Comparison of ENCODE assay signal across 29 cellular contexts in the genomic region with DNA sequence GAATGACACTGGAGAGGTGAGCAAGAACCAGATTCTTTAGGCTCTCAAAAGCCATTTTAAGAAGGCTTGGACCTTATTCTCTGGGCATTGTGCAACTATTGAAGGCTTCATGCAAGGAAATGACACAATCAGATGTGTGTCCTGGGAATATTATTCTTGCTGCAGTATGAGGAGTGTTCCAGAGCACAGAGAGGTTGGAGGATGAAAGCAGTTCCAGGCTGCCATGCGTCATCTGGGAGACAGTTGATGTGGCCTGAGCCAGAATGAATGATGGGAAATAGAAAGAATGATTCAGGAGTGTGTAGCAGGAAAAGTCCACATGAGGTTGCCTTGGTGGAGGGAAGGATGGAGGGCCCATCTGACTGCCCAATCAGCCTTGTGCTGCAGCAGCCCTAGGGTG.
DNase-seq lines count a peak whose midpoint lies in the region; ATAC-seq and TF ChIP-seq lines count a peak whose summit lies in the region.
"Had no signal": no experiment of that assay in that cellular context is flagged by ENCODE, and none has a peak within 500 bp of the region (broad histone marks: within the 10 kb centered on the region; RNA-seq: fewer than 3 reads in every experiment).

No MANE protein-coding gene starts in this region.

- CTCF ChIA-PET in IMR-90 (lab: Yijun Ruan, JAX) = no interaction called here

- H3K27ac Mint-ChIP-seq in activated T-cell treated with anti-CD3 and anti-CD28 coated beads, Interleukin-2, amount 50 U/mL, for 72 hours = no peak overlapping the region
- H3K27ac Mint-ChIP-seq: activated naive CD8-positive, alpha-beta T cell; CD4-positive, CD25-positive, alpha-beta regulatory T cell; immature natural killer cell; mesothelial cell of epicardium; stimulated activated naive CD8-positive, alpha-beta T cell treated with anti-CD3 and anti-CD28 coated beads, Interleukin-15, amount 100 ng/mL, for 72 hours had no signal

- H3K4me3 ChIP-seq in IMR-90 (ENCODE audit: insufficient read depth, low read depth, low read length) (no peak overlapping the region), esophagus muscularis mucosa (no peak overlapping the region), skeletal muscle cell (ENCODE audit: low read depth, low read length) (no peak overlapping the region)
- H3K4me3 ChIP-seq: dorsolateral prefrontal cortex, prostate gland, thyroid gland had no signal

- BruUV-seq in IMR-90 (replicated peaks; lab: Mats Ljungman, UMichigan) = no TSS peak

- no peak overlapping the region for H2AK5ac ChIP-seq in IMR-90 (ENCODE audit: low read depth, low read length)

- no peaks in the 10 kb centered on the region for H3K27me3 Mint-ChIP-seq in activated T-cell treated with anti-CD3 and anti-CD28 coated beads, Interleukin-2, amount 50 U/mL, for 72 hours (ENCODE audit: low read depth)
- H3K27me3 Mint-ChIP-seq: activated naive CD8-positive, alpha-beta T cell; CD4-positive, CD25-positive, alpha-beta regulatory T cell; naive B cell; stimulated activated naive CD8-positive, alpha-beta T cell treated with anti-CD3 and anti-CD28 coated beads, Interleukin-15, amount 100 ng/mL, for 72 hours had no signal

- H2BK120ac ChIP-seq in IMR-90 (ENCODE audit: low read depth, low read length) = no peak overlapping the region

- H3K4me1 Mint-ChIP-seq in activated T-cell treated with anti-CD3 and anti-CD28 coated beads, Interleukin-2, amount 50 U/mL, for 72 hours (ENCODE audit: low read depth) = no peaks in the 10 kb centered on the region
- H3K4me1 Mint-ChIP-seq: immature natural killer cell, mesothelial cell of epicardium had no signal

- H3K9me3 Mint-ChIP-seq in activated T-cell treated with anti-CD3 and anti-CD28 coated beads, Interleukin-2, amount 50 U/mL, for 72 hours = no peaks in the 10 kb centered on the region
- H3K9me3 Mint-ChIP-seq: immature natural killer cell had no signal

- ATAC-seq in IMR-90 (ENCODE audit: low read depth) (no peak), left cardiac atrium (peak; percentile 84 to 87), HG02798 (IDR thresholded peaks at IDR 0.05; ENCODE audit: poor library complexity, unreplicated experiment) (no peak)
- ATAC-seq in activated T-cell treated with anti-CD3 and anti-CD28 coated beads, Interleukin-2, amount 50 U/mL, for 72 hours (replicated peaks in 1 of 2) = no peak
- ATAC-seq: foreskin keratinocyte; Panc1; stimulated activated naive CD8-positive, alpha-beta T cell treated with anti-CD3 and anti-CD28 coated beads, Interleukin-15, amount 100 ng/mL, for 72 hours had no signal

- no peaks in the 10 kb centered on the region for H3K9me1 ChIP-seq in IMR-90 (ENCODE audit: insufficient read depth, low read length)

- H3K23ac ChIP-seq in IMR-90 (ENCODE audit: low read depth, low read length) = no peak overlapping the region

- H2BK15ac ChIP-seq in IMR-90 (ENCODE audit: low read depth, low read length) = no peak overlapping the region

- dilution Hi-C loops in IMR-90 (cut with HindIII; ENCODE audit: low sequenced_read_pairs, unreplicated experiment) = no loop called here

- H3K27ac ChIP-seq in IMR-90 (ENCODE audit: insufficient read depth, low read length) (no peak overlapping the region), esophagus muscularis mucosa (replicated peaks in 1 of 4) (peak overlapping the region; percentile 39 to 55 (median 54))
- H3K27ac ChIP-seq: dorsolateral prefrontal cortex, foreskin keratinocyte, neutrophil, prostate gland had no signal

- no peaks in the 10 kb centered on the region for H3K36me3 Mint-ChIP-seq in activated T-cell treated with anti-CD3 and anti-CD28 coated beads, Interleukin-2, amount 50 U/mL, for 72 hours (ENCODE audit: insufficient read depth in 2 of 2)
- H3K36me3 Mint-ChIP-seq: CD4-positive, CD25-positive, alpha-beta regulatory T cell; naive B cell had no signal

- intact Hi-C loops in IMR-90 (cut with micrococcal nuclease) (no loop called here), esophagus muscularis mucosa (cut with DNase I) (no loop called here), left cardiac atrium (cut with DNase I) (loop anchor here in 1 of 2 donors (10.0 kb wide), 1 partner anchor 62 kb away; no protein-coding TSS in a partner anchor)

- no peaks in the 10 kb centered on the region for H4K20me1 ChIP-seq in IMR-90 (ENCODE audit: insufficient read depth, low read length)

- no peaks in the 10 kb centered on the region for H3K36me3 ChIP-seq in IMR-90 (ENCODE audit: control insufficient read depth, insufficient read depth, low read length)
- H3K36me3 ChIP-seq in esophagus muscularis mucosa = no peaks in the 10 kb centered on the region
- H3K36me3 ChIP-seq: neutrophil, prostate gland, thyroid gland had no signal

- no peak overlapping the region for H3K18ac ChIP-seq in IMR-90 (ENCODE audit: low read depth, low read length)

- H3K4me2 ChIP-seq in IMR-90 (ENCODE audit: low read depth, low read length) = no peak overlapping the region

- no peak overlapping the region for H4K8ac ChIP-seq in IMR-90 (ENCODE audit: low read depth in 2 of 2, low read length in 2 of 2)

- no peak overlapping the region for H3K4me3 Mint-ChIP-seq in activated T-cell treated with anti-CD3 and anti-CD28 coated beads, Interleukin-2, amount 50 U/mL, for 72 hours
- H3K4me3 Mint-ChIP-seq: activated naive CD8-positive, alpha-beta T cell; CD4-positive, CD25-positive, alpha-beta regulatory T cell; immature natural killer cell; mesothelial cell of epicardium; naive B cell; stimulated activated naive CD8-positive, alpha-beta T cell treated with anti-CD3 and anti-CD28 coated beads, Interleukin-15, amount 100 ng/mL, for 72 hours had no signal

- no peak overlapping the region for H3K9ac ChIP-seq in IMR-90 (ENCODE audit: low read depth, low read length)

- no peak overlapping the region for H2AK9ac ChIP-seq in IMR-90 (replicated peaks; ENCODE audit: low read depth, low read length, poor library complexity)

- no peak overlapping the region for H2BK20ac ChIP-seq in IMR-90 (ENCODE audit: low read depth, low read length)

- 88% methylated on average over 1 of the region's 1 CpG; no CpG with 5 or more reads in 1 of the 2 experiments for WGBS in IMR-90 (ENCODE audit: extremely low coverage in 2 of 2, insufficient read length in 1 of 2), 2 experiments
- 55% methylated on average over 1 of the region's 1 CpG for WGBS in esophagus muscularis mucosa

- H3K9me3 ChIP-seq in IMR-90 (ENCODE audit: control insufficient read depth, insufficient read depth, low read length) = no peaks in the 10 kb centered on the region
- H3K9me3 ChIP-seq in esophagus muscularis mucosa = peaks cover 0 to 3% (median 0%) of the 10 kb centered on the region in 4 donors
- H3K9me3 ChIP-seq: neutrophil, prostate gland, thyroid gland had no signal

- H4K91ac ChIP-seq in IMR-90 (ENCODE audit: insufficient read depth, low read depth, low read length) = no peak overlapping the region

- no peak overlapping the region for H3K56ac ChIP-seq in IMR-90 (ENCODE audit: extremely low read depth, insufficient read depth, low read length)

- TF ChIP-seq POLR2A in IMR-90 (IDR thresholded peaks at IDR 0.05; ENCODE audit: low read depth, low read length) = no peak
- TF ChIP-seq POLR2A in esophagus muscularis mucosa (IDR thresholded peaks at IDR 0.05; ENCODE audit: low read depth) = no peak

- no peak overlapping the region for H4K5ac ChIP-seq in IMR-90 (ENCODE audit: low read depth, low read length)

- H3K4ac ChIP-seq in IMR-90 (ENCODE audit: low read depth, low read length) = no peak overlapping the region

- no peak for TF ChIP-seq EP300 in esophagus muscularis mucosa (IDR thresholded peaks at IDR 0.05)

- TF ChIP-seq CTCF in IMR-90 (conservative IDR thresholded peaks at IDR 0.05; ENCODE audit: low read depth, low read length) (no peak), esophagus muscularis mucosa (IDR thresholded peaks at IDR 0.05) (no peak)

- H3K4me1 ChIP-seq in IMR-90 (ENCODE audit: control insufficient read depth, insufficient read depth, low read length) = no peaks in the 10 kb centered on the region
- H3K4me1 ChIP-seq in esophagus muscularis mucosa = peaks cover 0 to 10% (median 3%) of the 10 kb centered on the region in 4 donors
- H3K4me1 ChIP-seq: foreskin keratinocyte, prostate gland had no signal

- DNase-seq in IMR-90 = peak; percentile 26
- DNase-seq in esophagus muscularis mucosa (ENCODE audit: extremely low spot score) = peak; percentile 92
- DNase-seq in left cardiac atrium = peak; percentile 62
- peak; percentile 94 for DNase-seq in skeletal muscle cell (ENCODE audit: low read depth)
- DNase-seq in activated T-cell treated with anti-CD3 and anti-CD28 coated beads, Interleukin-2, amount 50 U/mL, for 72 hours = no peak
- no peak for DNase-seq in islet precursor cell
- DNase-seq in DMS 273 treated with DMSO at 0.1 percent for 48 hours (lab: John Stamatoyannopoulos, UW) = no peak
- DNase-seq: activated CD4-positive, alpha-beta T cell treated with anti-CD3 and anti-CD28 coated beads, Interleukin-2, amount 50 U/mL, for 48 hours; activated CD4-positive, CD25-positive, alpha-beta regulatory T cell; activated CD8-positive, alpha-beta memory T cell treated with anti-CD3 and anti-CD28 coated beads, Interleukin-2, amount 50 U/mL, for 48 hours; CD4-positive, CD25-positive, alpha-beta regulatory T cell; dorsolateral prefrontal cortex; foreskin keratinocyte; hypothalamus; immature natural killer cell; naive B cell; NCI-H1105; NCI-H2029; NCI-H526 treated with DMSO at 0.1 percent for 48 hours; SIG-M5; small intestine; stimulated activated naive CD8-positive, alpha-beta T cell treated with anti-CD3 and anti-CD28 coated beads, Interleukin-15, amount 100 ng/mL, for 72 hours; thyroid gland had no signal

- in situ Hi-C loops in IMR-90 (cut with MboI; ENCODE audit: low sequenced_read_pairs) = no loop called here

- H2BK5ac ChIP-seq in IMR-90 (ENCODE audit: low read depth, low read length, poor library complexity, severe bottlenecking) = no peak overlapping the region

- no peaks in the 10 kb centered on the region for H3K79me1 ChIP-seq in IMR-90 (ENCODE audit: low read depth in 1 of 2, low read length in 2 of 2)

- H3K27me3 ChIP-seq in IMR-90 (ENCODE audit: control insufficient read depth, insufficient read depth, low read length) = no peaks in the 10 kb centered on the region
- H3K27me3 ChIP-seq in esophagus muscularis mucosa = no peaks in the 10 kb centered on the region
- H3K27me3 ChIP-seq: dorsolateral prefrontal cortex, foreskin keratinocyte, neutrophil, thyroid gland had no signal

- no peak overlapping the region for H3K14ac ChIP-seq in IMR-90 (replicated peaks; ENCODE audit: low read depth, low read length)

- no peak overlapping the region for H2AFZ ChIP-seq in IMR-90 (replicated peaks; ENCODE audit: low read length, poor library complexity)

- no peak for TF ChIP-seq RAD21 in IMR-90 (IDR thresholded peaks at IDR 0.05; ENCODE audit: low read length)

- POLR2A ChIA-PET in IMR-90 (lab: Charles Lee; ENCODE audit: unreplicated experiment) = no interaction called here

TF ChIP-seq in IMR-90, 13 proteins besides CTCF, POLR2A, EP300 and RAD21 (continues in another document):
- TF ChIP-seq CEBPB (IDR thresholded peaks at IDR 0.05; ENCODE audit: low read depth, low read length) (peak; percentile 48; the same call in 1 of the 2 replicates), CHD1 (IDR thresholded peaks at IDR 0.05; ENCODE audit: low read depth, low read length) (no peak), RCOR1 (IDR thresholded peaks at IDR 0.05; ENCODE audit: insufficient replicate concordance, low read length) (no peak), MXI1 (IDR thresholded peaks at IDR 0.05; ENCODE audit: borderline replicate concordance, low read depth, low read length) (no peak), FOS (IDR thresholded peaks at IDR 0.05; ENCODE audit: low read depth, low read length) (no peak)

Comparison
In these comparisons a context has a peak if more than half of its experiments do, and no peak if none do; other contexts are left out.
1. ATAC-seq: peak in left cardiac atrium (2 of 2); none in IMR-90 (single experiment), HG02798 (single experiment) and activated T-cell treated with anti-CD3 and anti-CD28 coated beads, Interleukin-2, amount 50 U/mL, for 72 hours (0 of 2).
2. DNase-seq: peak in IMR-90 (single experiment), esophagus muscularis mucosa (single experiment), left cardiac atrium (single experiment) and skeletal muscle cell (single experiment); none in activated T-cell treated with anti-CD3 and anti-CD28 coated beads, Interleukin-2, amount 50 U/mL, for 72 hours (0 of 2), islet precursor cell (single experiment) and DMS 273 treated with DMSO at 0.1 percent for 48 hours (single experiment).